27 cellular contexts compared by ENCODE assay signal in the genomic region with DNA sequence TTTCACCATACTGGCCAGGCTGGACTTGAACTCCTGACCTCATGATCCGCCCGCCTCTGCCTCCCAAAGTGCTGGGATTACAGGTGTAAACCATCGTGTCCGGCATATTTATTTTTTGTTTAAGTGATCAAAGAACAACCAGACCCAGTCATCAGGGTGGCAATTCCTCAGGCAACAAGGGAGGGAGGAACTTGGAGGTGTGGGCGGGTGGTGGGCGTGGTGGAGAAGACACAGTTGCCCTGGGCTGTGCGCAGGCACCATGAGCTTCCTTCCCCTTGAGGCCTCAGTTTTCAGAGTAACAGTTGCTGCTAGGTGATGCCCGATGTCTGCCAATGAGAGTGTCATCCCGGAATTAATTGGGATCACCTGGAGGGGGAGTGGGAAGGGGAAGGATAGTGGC.
"Had no signal": no experiment of that assay in that cellular context is flagged by ENCODE, and none has a peak within 500 bp of the region (broad histone marks: within the 10 kb centered on the region; RNA-seq: fewer than 3 reads in every experiment).

No MANE protein-coding gene starts in this region.

- H3K27ac ChIP-seq: ascending aorta, VCaP had no signal

- FAIRE-seq: TTC549 had no signal

- ATAC-seq: activated CD8-positive, alpha-beta T cell treated with anti-CD3 and anti-CD28 coated beads for 36 hours; activated naive CD8-positive, alpha-beta T cell treated with anti-CD3 and anti-CD28 coated beads, Interleukin-2, amount 50 U/mL, for 24 hours; activated T-cell treated with anti-CD3 and anti-CD28 coated beads, Interleukin-2, amount 50 U/mL, for 4 hours; T-cell; T-helper 17 cell had no signal

- DNase-seq: activated B cell treated with CpG ODN at 0.5 μM for 24 hours; activated CD4-positive, alpha-beta memory T cell treated with anti-CD3 and anti-CD28 coated beads for 36 hours; activated CD4-positive, alpha-beta T cell treated with anti-CD3 and anti-CD28 coated beads for 4 hours; activated CD4-positive, alpha-beta T cell treated with anti-CD3 and anti-CD28 coated beads, Interleukin-2, amount 10 ng/mL, durations not matched to agents 24 days and 14 days; activated CD4-positive, alpha-beta T cell treated with anti-CD3 and anti-CD28 coated beads, Interleukin-2, amount 50 U/mL, for 1 hour; activated CD4-positive, alpha-beta T cell treated with anti-CD3 and anti-CD28 coated beads, Interleukin-2, amount 50 U/mL, for 4 hours; activated CD4-positive, CD25-positive, alpha-beta regulatory T cell treated with anti-CD3 and anti-CD28 coated beads, Interleukin-2, amount 50 U/mL, for 72 hours; activated CD8-positive, alpha-beta memory T cell treated with anti-CD3 and anti-CD28 coated beads, Interleukin-2, amount 50 U/mL, for 4 hours; activated CD8-positive, alpha-beta T cell treated with anti-CD3 and anti-CD28 coated beads for 36 hours; activated effector memory CD4-positive, alpha-beta T cell treated with Interleukin-2 at 50 U/mL for 16 hours; activated gamma-delta T cell; activated naive CD4-positive, alpha-beta T cell treated with anti-CD3 and anti-CD28 coated beads, Interleukin-2, amount 10 ng/mL, durations not matched to agents 7 days and 5 days; activated naive CD4-positive, alpha-beta T cell treated with Interleukin-2 at 50 U/mL for 16 hours; activated naive CD8-positive, alpha-beta T cell treated with anti-CD3 and anti-CD28 coated beads, Interleukin-2, amount 10 ng/mL, durations not matched to agents 7 days and 5 days; activated naive CD8-positive, alpha-beta T cell treated with anti-CD3 and anti-CD28 coated beads, Interleukin-2, amount 50 U/mL, for 24 hours; activated T-cell treated with anti-CD3 and anti-CD28 coated beads for 4 hours; activated T-cell treated with anti-CD3 and anti-CD28 coated beads, Interleukin-2, amount 50 U/mL, for 1 hour; activated T-cell treated with anti-CD3 and anti-CD28 coated beads, Interleukin-2, amount 50 U/mL, for 4 hours; amygdala; anterior cingulate cortex; caudate nucleus; cerebellar nuclear complex; T-cell; T-helper 17 cell had no signal

- H3K9me3 ChIP-seq: ascending aorta had no signal

- H3K4me3 ChIP-seq: ascending aorta had no signal

- H3K4me1 ChIP-seq: ascending aorta had no signal

- H3K27me3 ChIP-seq: ascending aorta had no signal

- H3K36me3 ChIP-seq: ascending aorta had no signal
